Comparison of ENCODE assay signal across 8 cellular contexts in genomic region chr18:79988079-79988924, GRCh38. TPM values are rescaled to one million over a fixed set of nuclear protein-coding genes. Genes with fewer than 3 reads are reported as not detected.
DNase-seq lines count a peak whose midpoint lies in the region; ATAC-seq and TF ChIP-seq lines count a peak whose summit lies in the region.

TSS of gene TXNL4A (minus strand) at chr18:79988563. CDS start at chr18:79988392, 171 bp downstream.

- peak within 1 kb of the TSS; percentile 94 for H3K27ac Mint-ChIP-seq in activated naive CD8-positive, alpha-beta T cell treated with anti-CD3 and anti-CD28 coated beads, Interleukin-2, amount 50 U/mL, for 24 hours
- H3K27ac Mint-ChIP-seq in type B pancreatic cell, result peak within 1 kb of the TSS; percentile 98

- H3K27ac ChIP-seq in cardiac muscle cell, result peak within 1 kb of the TSS; percentile 89

- H3K36me3 Mint-ChIP-seq in activated naive CD8-positive, alpha-beta T cell treated with anti-CD3 and anti-CD28 coated beads, Interleukin-2, amount 50 U/mL, for 24 hours (ENCODE audit: low read depth), result peaks cover 32% of the 10 kb centered on the region
- H3K36me3 Mint-ChIP-seq in type B pancreatic cell, result peaks cover 11% of the 10 kb centered on the region

- H3K4me3 ChIP-seq in cardiac muscle cell, result peak within 1 kb of the TSS; percentile 84

- H3K4me3 Mint-ChIP-seq in activated naive CD8-positive, alpha-beta T cell treated with anti-CD3 and anti-CD28 coated beads, Interleukin-2, amount 50 U/mL, for 24 hours, result peak within 1 kb of the TSS; percentile 89
- peak within 1 kb of the TSS; percentile 99 for H3K4me3 Mint-ChIP-seq in type B pancreatic cell

- no peaks in the 10 kb centered on the region for H3K27me3 ChIP-seq in cardiac muscle cell

- no peaks in the 10 kb centered on the region for H3K9me3 ChIP-seq in cardiac muscle cell (ENCODE audit: low read depth)

- DNase-seq in NCI-H1048 (lab: John Stamatoyannopoulos, UW), result peak; percentile 58
- peak; percentile 64 for DNase-seq in SW480 (ENCODE audit: low spot score)
- peak; percentile 87 for DNase-seq in activated naive CD8-positive, alpha-beta T cell treated with anti-CD3 and anti-CD28 coated beads, Interleukin-2, amount 50 U/mL, for 24 hours
- DNase-seq in cardiac muscle cell (ENCODE audit: low read depth in 1 of 2, low spot score in 1 of 2), result peak; percentile 87 to 92
- DNase-seq in posterior cingulate gyrus, result peak; percentile 73 to 98 (median 85)
- DNase-seq in type B pancreatic cell (ENCODE audit: extremely low spot score, unreplicated experiment), result peak; percentile 85

- intact Hi-C loops in posterior cingulate gyrus (cut with DNase I), result loop anchor here (5.0 kb wide), 2 partner anchors 36 to 44 kb away; partner anchors contain the start of genes RBFA and SLC66A2

- TF ChIP-seq CTCF in GM12873 (IDR thresholded peaks at IDR 0.05; ENCODE audit: insufficient read depth, low read depth, low read length, missing control alignments) (peak; percentile 48), cardiac muscle cell (IDR thresholded peaks at IDR 0.05; ENCODE audit: low read depth, low read length) (peak; percentile 46), type B pancreatic cell (conservative IDR thresholded peaks at IDR 0.05) (peak; percentile 36)

- no peaks in the 10 kb centered on the region for H3K27me3 Mint-ChIP-seq in activated naive CD8-positive, alpha-beta T cell treated with anti-CD3 and anti-CD28 coated beads, Interleukin-2, amount 50 U/mL, for 24 hours
- no peaks in the 10 kb centered on the region for H3K27me3 Mint-ChIP-seq in type B pancreatic cell

- H3K36me3 ChIP-seq in cardiac muscle cell, result no peaks in the 10 kb centered on the region

- no peaks in the 10 kb centered on the region for H3K4me1 ChIP-seq in cardiac muscle cell (ENCODE audit: low read depth)

- peaks cover 39% of the 10 kb centered on the region for H3K4me1 Mint-ChIP-seq in activated naive CD8-positive, alpha-beta T cell treated with anti-CD3 and anti-CD28 coated beads, Interleukin-2, amount 50 U/mL, for 24 hours
- peaks cover 19% of the 10 kb centered on the region for H3K4me1 Mint-ChIP-seq in type B pancreatic cell (ENCODE audit: unreplicated experiment)

- no peaks in the 10 kb centered on the region for H3K9me3 Mint-ChIP-seq in activated naive CD8-positive, alpha-beta T cell treated with anti-CD3 and anti-CD28 coated beads, Interleukin-2, amount 50 U/mL, for 24 hours
- no peaks in the 10 kb centered on the region for H3K9me3 Mint-ChIP-seq in type B pancreatic cell

- peak; percentile 97 for ATAC-seq in HG02588 (IDR thresholded peaks at IDR 0.05; ENCODE audit: unreplicated experiment)
- ATAC-seq in activated naive CD8-positive, alpha-beta T cell treated with anti-CD3 and anti-CD28 coated beads, Interleukin-2, amount 50 U/mL, for 24 hours, result peak; percentile 98

RNA-seq across cellular contexts. Expression of gene TXNL4A, which starts in this region (rescaled TPM):
- 32.2 and 51.9 TPM in 2 replicates for total RNA-seq in cardiac muscle cell
- 287 and 318 TPM in 2 replicates for polyA plus RNA-seq in cardiac muscle cell
- total RNA-seq in type B pancreatic cell (ENCODE audit: low replicate concordance), result 103 and 126 TPM in 2 replicates

Comparison
In these comparisons a context has a peak if more than half of its experiments do, and no peak if none do; other contexts are left out.
1. Peak in every context shown above with its lines: DNase-seq, ATAC-seq, H3K4me3 ChIP-seq and H3K27ac ChIP-seq.